1 cellular context compared by ENCODE assay signal in genomic region chr6:57315851-57316250, GRCh38.
TF ChIP-seq lines count a peak whose summit lies in the region.

No MANE protein-coding gene starts in this region.

TF ChIP-seq in SK-N-SH treated with all-trans-retinoic acid at 6 μM for 48 hours, 23 proteins besides CTCF, POLR2A, EP300 and RAD21 (continued from another document):
- TF ChIP-seq POU6F1 (CRISPR knock-in tag; IDR thresholded peaks at IDR 0.05; ENCODE audit: borderline replicate concordance, low read depth), result no peak
- no peak for TF ChIP-seq RARB (CRISPR knock-in tag; IDR thresholded peaks at IDR 0.05)
- no peak for TF ChIP-seq GLIS3 (CRISPR knock-in tag; IDR thresholded peaks at IDR 0.05)
- no peak for TF ChIP-seq TCF4 (CRISPR knock-in tag; IDR thresholded peaks at IDR 0.05; ENCODE audit: borderline replicate concordance)
- TF ChIP-seq ZC3H10 (CRISPR knock-in tag; IDR thresholded peaks at IDR 0.05), result no peak
- TF ChIP-seq ZFP30 (CRISPR knock-in tag; IDR thresholded peaks at IDR 0.05), result no peak
- no peak for TF ChIP-seq PPARA (CRISPR knock-in tag; IDR thresholded peaks at IDR 0.05; ENCODE audit: borderline replicate concordance)
- no peak for TF ChIP-seq TOX (CRISPR knock-in tag; IDR thresholded peaks at IDR 0.05; ENCODE audit: borderline replicate concordance)
- no peak for TF ChIP-seq OSR1 (CRISPR knock-in tag; IDR thresholded peaks at IDR 0.05)
- no peak for TF ChIP-seq PATZ1 (CRISPR knock-in tag; IDR thresholded peaks at IDR 0.05; ENCODE audit: borderline replicate concordance)
